Comparison of ENCODE assay signal across 8 cellular contexts in the genomic region with DNA sequence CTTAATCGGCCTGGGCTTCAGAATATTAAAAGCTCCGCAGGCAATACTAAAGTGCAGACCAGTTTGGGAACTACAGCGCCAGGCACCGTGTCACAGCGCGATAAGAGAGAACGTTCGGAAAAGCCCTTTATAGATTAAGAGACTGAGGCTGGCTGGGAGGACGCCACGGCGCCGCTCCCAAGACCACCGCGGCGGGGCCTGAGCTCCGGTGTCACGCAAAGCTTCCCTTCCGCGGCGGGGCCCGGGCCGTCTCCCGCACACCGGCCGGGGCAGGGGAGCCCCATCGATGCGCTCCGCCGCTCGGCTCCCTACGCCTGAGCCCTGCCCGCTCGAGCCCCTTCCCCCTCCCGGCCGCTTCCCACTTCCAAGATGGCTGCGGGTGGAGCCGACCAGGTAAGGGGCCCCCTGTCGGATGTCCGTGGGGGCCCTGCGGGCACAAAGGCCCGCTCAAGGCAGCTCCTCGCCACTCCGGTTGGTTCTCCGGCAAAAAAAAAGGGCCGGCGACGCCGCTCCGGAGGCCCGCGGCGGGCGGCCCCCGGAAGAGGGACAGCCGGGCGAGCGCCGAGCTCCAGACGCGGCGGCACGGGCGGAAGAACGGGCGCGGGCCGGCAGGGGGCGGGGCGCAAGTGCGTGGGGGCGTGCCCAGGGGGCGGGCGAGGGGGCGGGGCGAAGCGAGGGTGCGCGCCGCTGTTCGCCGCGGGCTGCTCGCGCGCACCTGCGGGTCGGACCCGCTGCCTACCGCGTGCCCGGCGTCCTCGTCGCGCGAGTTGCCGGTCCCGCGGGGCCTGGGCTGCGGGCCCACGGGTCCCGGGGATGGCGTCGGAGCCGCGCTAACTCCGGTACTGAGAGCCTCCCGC. TPM values are rescaled to one million over a fixed set of nuclear protein-coding genes. Genes with fewer than 3 reads are reported as not detected.
DNase-seq lines count a peak whose midpoint lies in the region; ATAC-seq and TF ChIP-seq lines count a peak whose summit lies in the region.

A gene with protein sequence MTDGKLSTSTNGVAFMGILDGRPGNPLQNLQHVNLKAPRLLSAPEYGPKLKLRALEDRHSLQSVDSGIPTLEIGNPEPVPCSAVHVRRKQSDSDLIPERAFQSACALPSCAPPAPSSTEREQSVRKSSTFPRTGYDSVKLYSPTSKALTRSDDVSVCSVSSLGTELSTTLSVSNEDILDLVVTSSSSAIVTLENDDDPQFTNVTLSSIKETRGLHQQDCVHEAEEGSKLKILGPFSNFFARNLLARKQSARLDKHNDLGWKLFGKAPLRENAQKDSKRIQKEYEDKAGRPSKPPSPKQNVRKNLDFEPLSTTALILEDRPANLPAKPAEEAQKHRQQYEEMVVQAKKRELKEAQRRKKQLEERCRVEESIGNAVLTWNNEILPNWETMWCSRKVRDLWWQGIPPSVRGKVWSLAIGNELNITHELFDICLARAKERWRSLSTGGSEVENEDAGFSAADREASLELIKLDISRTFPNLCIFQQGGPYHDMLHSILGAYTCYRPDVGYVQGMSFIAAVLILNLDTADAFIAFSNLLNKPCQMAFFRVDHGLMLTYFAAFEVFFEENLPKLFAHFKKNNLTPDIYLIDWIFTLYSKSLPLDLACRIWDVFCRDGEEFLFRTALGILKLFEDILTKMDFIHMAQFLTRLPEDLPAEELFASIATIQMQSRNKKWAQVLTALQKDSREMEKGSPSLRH (plus strand): TSS at position 714 of the 857 bp plus-strand sequence. CDS start 13,564 bp downstream, outside the sequence.

- H3K27ac Mint-ChIP-seq in neural crest cell (ENCODE audit: unreplicated experiment), result peak within 1 kb of the TSS; percentile 97

- H3K36me3 ChIP-seq in stomach smooth muscle (ENCODE audit: control insufficient read depth in 2 of 2, insufficient read depth in 2 of 2, low read length in 2 of 2), result no peaks in the 10 kb centered on the region

- H3K9me3 ChIP-seq in stomach smooth muscle (ENCODE audit: control insufficient read depth in 2 of 2, low read length in 2 of 2), result no peaks in the 10 kb centered on the region

- ATAC-seq in GM21619 (IDR thresholded peaks at IDR 0.05; ENCODE audit: unreplicated experiment), result peak; percentile 90

- H3K4me3 Mint-ChIP-seq in neural crest cell, result peak within 1 kb of the TSS; percentile 98

- H3K4me1 Mint-ChIP-seq in neural crest cell, result peaks cover 38% of the 10 kb centered on the region

- peaks cover 20% of the 10 kb centered on the region for H3K27me3 Mint-ChIP-seq in neural crest cell (ENCODE audit: low read depth)

- H3K4me1 ChIP-seq in stomach smooth muscle (ENCODE audit: control insufficient read depth, insufficient read depth, low read length), result peaks cover 33% of the 10 kb centered on the region

- H3K27me3 ChIP-seq in stomach smooth muscle (ENCODE audit: control insufficient read depth in 1 of 2, insufficient read depth in 2 of 2, low read length in 2 of 2), result peaks cover 2 to 3% of the 10 kb centered on the region in 2 donors

- H3K36me3 Mint-ChIP-seq in neural crest cell (ENCODE audit: low read depth), result no peaks in the 10 kb centered on the region

- DNase-seq in Daoy (ENCODE audit: low read depth) (peak; percentile 90), RPMI8226 (peak; percentile 82), fibroblast of the conjunctiva (ENCODE audit: low read depth) (peak; percentile 59), neural crest cell (ENCODE audit: low read depth, low spot score) (peak; percentile 78)
- peak; percentile 80 for DNase-seq in Jurkat, Clone E6-1 (ENCODE audit: low read depth, low spot score)
- peak; percentile 82 for DNase-seq in activated effector memory CD4-positive, alpha-beta T cell treated with Interleukin-2 at 50 U/mL for 16 hours

- H3K9me3 Mint-ChIP-seq in neural crest cell, result no peaks in the 10 kb centered on the region

- TF ChIP-seq CTCF in neural crest cell (conservative IDR thresholded peaks at IDR 0.05), result peak; percentile 37

- peak within 1 kb of the TSS; percentile 89 for H3K27ac ChIP-seq in stomach smooth muscle (ENCODE audit: low read length)

- H3K4me3 ChIP-seq in Jurkat, Clone E6-1 (ENCODE audit: low read length), result peak within 1 kb of the TSS; percentile 77
- peak within 1 kb of the TSS; percentile 60 to 85 for H3K4me3 ChIP-seq in stomach smooth muscle (ENCODE audit: low read length in 2 of 2)

- peak within 1 kb of the TSS; percentile 75 to 86 for H3K9ac ChIP-seq in stomach smooth muscle (ENCODE audit: low read length in 2 of 2)

RNA-seq across cellular contexts. Expression of the gene that starts here (rescaled TPM):
- total RNA-seq in Daoy (2014; rRNA removed; shearing (Covaris generic)), result 37.0 and 39.5 TPM in 2 replicates
- polyA plus RNA-seq in Jurkat, Clone E6-1 (2012; ENCODE audit: insufficient read depth, insufficient read length), result 59.6 TPM
- 56.3 and 58.0 TPM in 2 replicates for total RNA-seq in neural crest cell

Comparison
In these comparisons a context has a peak if more than half of its experiments do, and no peak if none do; other contexts are left out.
1. Peak in every context shown above with its lines: DNase-seq, ATAC-seq, H3K4me3 ChIP-seq and H3K27ac ChIP-seq.